In the genomic region with DNA sequence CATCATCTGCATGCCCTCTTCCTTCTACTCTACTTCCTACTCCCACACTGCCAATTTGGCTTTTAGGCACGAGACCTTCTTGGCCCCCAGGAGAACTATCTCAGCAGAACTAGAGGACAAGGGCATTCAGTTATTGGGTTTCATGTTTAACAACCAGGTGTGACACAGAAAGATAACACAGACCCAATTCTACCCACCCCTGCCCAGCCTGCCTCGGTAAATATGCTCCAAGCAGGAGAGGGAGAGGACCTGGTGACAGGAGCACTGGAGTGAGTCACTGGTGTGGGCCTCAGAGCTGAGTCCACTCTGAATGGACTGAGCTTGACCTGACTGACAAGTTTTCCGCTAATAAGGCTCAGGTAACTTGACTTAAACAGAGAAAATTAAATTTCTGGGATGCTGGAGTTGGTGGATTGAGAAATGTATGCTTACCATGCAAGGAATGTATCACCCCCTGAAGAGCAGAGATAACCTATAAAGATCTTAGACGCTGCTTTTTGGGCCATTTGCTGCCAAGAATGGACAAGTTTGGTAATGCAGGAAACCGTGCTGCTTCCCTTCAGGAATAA, we compare ENCODE assay signal across 1 cellular context.
TF ChIP-seq lines count a peak whose summit lies in the region.

No MANE protein-coding gene starts in this region.

TF ChIP-seq in HepG2, 621 proteins besides CTCF, POLR2A, EP300 and RAD21 (continued from another document and continues in another):
- TF ChIP-seq, protein P1, sequence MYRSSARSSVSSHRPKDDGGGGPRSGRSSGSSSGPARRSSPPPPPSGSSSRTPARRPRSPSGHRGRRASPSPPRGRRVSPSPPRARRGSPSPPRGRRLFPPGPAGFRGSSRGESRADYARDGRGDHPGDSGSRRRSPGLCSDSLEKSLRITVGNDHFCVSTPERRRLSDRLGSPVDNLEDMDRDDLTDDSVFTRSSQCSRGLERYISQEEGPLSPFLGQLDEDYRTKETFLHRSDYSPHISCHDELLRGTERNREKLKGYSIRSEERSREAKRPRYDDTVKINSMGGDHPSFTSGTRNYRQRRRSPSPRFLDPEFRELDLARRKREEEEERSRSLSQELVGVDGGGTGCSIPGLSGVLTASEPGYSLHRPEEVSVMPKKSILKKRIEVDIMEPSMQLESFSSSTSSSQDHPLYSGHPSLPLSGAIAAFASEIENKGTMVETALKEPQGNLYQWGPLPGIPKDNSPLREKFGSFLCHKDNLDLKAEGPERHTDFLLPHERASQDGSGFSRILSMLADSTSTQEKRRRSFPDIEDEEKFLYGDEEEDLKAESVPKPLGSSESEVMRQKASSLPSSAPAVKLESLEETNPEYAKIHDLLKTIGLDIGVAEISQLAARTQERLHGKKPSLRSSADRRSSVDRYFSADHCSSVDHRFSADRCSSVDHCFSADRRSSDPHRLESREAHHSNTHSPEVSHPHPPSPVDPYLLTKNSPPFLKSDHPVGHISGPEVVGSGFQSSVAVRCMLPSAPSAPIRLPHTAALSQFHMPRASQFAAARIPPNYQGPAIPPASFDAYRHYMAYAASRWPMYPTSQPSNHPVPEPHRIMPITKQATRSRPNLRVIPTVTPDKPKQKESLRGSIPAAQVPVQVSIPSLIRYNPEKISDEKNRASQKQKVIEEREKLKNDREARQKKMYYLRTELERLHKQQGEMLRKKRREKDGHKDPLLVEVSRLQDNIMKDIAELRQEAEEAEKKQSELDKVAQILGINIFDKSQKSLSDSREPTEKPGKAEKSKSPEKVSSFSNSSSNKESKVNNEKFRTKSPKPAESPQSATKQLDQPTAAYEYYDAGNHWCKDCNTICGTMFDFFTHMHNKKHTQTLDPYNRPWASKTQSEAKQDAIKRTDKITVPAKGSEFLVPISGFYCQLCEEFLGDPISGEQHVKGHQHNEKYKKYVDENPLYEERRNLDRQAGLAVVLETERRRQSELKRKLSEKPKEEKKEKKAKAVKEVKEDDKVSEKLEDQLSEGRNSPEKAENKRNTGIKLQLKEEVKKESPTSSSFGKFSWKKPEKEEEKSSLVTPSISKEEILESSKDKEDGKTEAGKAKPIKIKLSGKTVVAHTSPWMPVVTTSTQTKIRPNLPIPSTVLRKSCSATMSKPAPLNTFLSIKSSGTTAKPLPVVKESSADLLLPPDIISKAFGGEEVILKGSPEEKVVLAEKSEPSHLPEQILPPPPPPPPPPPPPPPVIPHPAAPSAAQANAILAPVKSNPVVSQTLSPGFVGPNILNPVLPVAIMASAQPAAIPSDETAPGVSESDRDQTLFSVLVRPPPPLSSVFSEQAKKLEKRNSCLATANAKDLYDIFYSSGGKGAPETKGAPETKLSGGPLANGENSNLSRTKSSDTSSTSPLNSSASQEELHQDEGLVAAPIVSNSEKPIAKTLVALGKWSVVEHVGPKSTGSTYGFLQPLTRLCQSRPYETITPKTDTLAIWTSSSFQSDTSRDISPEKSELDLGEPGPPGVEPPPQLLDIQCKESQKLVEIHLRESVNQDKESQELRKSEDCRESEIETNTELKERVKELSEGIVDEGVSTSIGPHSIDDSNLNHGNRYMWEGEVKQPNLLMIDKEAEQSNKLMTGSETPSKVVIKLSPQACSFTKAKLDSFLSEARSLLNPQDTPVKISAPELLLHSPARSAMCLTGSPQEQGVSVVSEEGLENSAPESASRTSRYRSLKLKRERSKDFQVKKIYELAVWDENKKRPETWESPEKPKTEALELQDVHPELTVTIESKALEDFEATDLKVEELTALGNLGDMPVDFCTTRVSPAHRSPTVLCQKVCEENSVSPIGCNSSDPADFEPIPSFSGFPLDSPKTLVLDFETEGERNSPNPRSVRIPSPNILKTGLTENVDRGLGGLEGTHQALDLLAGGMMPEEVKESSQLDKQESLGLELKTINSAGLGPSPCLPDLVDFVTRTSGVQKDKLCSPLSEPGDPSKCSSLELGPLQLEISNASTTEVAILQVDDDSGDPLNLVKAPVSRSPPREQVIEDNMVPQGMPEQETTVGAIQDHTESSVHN (CRISPR knock-in tag; IDR thresholded peaks at IDR 0.05), result no peak
- no peak for TF ChIP-seq ZNF34 (CRISPR knock-in tag; IDR thresholded peaks at IDR 0.05; ENCODE audit: borderline replicate concordance)
- no peak for TF ChIP-seq CBX1 (IDR thresholded peaks at IDR 0.05; ENCODE audit: low read depth)
- TF ChIP-seq, protein P2, sequence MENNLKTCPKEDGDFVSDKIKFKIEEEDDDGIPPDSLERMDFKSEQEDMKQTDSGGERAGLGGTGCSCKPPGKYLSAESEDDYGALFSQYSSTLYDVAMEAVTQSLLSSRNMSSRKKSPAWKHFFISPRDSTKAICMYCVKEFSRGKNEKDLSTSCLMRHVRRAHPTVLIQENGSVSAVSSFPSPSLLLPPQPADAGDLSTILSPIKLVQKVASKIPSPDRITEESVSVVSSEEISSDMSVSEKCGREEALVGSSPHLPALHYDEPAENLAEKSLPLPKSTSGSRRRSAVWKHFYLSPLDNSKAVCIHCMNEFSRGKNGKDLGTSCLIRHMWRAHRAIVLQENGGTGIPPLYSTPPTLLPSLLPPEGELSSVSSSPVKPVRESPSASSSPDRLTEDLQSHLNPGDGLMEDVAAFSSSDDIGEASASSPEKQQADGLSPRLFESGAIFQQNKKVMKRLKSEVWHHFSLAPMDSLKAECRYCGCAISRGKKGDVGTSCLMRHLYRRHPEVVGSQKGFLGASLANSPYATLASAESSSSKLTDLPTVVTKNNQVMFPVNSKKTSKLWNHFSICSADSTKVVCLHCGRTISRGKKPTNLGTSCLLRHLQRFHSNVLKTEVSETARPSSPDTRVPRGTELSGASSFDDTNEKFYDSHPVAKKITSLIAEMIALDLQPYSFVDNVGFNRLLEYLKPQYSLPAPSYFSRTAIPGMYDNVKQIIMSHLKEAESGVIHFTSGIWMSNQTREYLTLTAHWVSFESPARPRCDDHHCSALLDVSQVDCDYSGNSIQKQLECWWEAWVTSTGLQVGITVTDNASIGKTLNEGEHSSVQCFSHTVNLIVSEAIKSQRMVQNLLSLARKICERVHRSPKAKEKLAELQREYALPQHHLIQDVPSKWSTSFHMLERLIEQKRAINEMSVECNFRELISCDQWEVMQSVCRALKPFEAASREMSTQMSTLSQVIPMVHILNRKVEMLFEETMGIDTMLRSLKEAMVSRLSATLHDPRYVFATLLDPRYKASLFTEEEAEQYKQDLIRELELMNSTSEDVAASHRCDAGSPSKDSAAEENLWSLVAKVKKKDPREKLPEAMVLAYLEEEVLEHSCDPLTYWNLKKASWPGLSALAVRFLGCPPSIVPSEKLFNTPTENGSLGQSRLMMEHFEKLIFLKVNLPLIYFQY (CRISPR knock-in tag; IDR thresholded peaks at IDR 0.05; ENCODE audit: borderline replicate concordance), result no peak
- no peak for TF ChIP-seq IKZF4 (CRISPR knock-in tag; IDR thresholded peaks at IDR 0.05; ENCODE audit: borderline replicate concordance, low read depth, not compliant biosample characterization)
- TF ChIP-seq NR2F6 (IDR thresholded peaks at IDR 0.05), result no peak
- TF ChIP-seq NR2F6 (CRISPR knock-in tag; IDR thresholded peaks at IDR 0.05), result peak; percentile 25; the same call in 1 of the 2 replicates
- no peak for TF ChIP-seq ZNF609 (CRISPR knock-in tag; IDR thresholded peaks at IDR 0.05; ENCODE audit: borderline replicate concordance)
- TF ChIP-seq NFRKB (IDR thresholded peaks at IDR 0.05), result no peak
- TF ChIP-seq REPIN1 (CRISPR knock-in tag; IDR thresholded peaks at IDR 0.05; ENCODE audit: borderline replicate concordance, low read depth), result no peak
- TF ChIP-seq, protein P3, sequence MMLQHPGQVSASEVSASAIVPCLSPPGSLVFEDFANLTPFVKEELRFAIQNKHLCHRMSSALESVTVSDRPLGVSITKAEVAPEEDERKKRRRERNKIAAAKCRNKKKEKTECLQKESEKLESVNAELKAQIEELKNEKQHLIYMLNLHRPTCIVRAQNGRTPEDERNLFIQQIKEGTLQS (CRISPR knock-in tag; IDR thresholded peaks at IDR 0.05), result 0 out of 2 replicates have a peak, but pooled peaks have one; percentile 37
- TF ChIP-seq POGZ (CRISPR knock-in tag; IDR thresholded peaks at IDR 0.05), result 0 out of 2 replicates have a peak, but pooled peaks have one; percentile 14
- no peak for TF ChIP-seq SOX6 (IDR thresholded peaks at IDR 0.05)
- 0 out of 2 replicates have a peak, but pooled peaks have one; percentile 14 for TF ChIP-seq SOX6 (CRISPR knock-in tag; IDR thresholded peaks at IDR 0.05)
- no peak for TF ChIP-seq ZBTB1 (CRISPR knock-in tag; IDR thresholded peaks at IDR 0.05; ENCODE audit: borderline replicate concordance)
- TF ChIP-seq ZC3H13 (CRISPR knock-in tag; IDR thresholded peaks at IDR 0.05), result no peak
- no peak for TF ChIP-seq ZNF460 (CRISPR knock-in tag; IDR thresholded peaks at IDR 0.05; ENCODE audit: borderline replicate concordance)
- 0 out of 2 replicates have a peak, but pooled peaks have one; percentile 30 for TF ChIP-seq KLF11 (CRISPR knock-in tag; IDR thresholded peaks at IDR 0.05)
- TF ChIP-seq, protein P4, sequence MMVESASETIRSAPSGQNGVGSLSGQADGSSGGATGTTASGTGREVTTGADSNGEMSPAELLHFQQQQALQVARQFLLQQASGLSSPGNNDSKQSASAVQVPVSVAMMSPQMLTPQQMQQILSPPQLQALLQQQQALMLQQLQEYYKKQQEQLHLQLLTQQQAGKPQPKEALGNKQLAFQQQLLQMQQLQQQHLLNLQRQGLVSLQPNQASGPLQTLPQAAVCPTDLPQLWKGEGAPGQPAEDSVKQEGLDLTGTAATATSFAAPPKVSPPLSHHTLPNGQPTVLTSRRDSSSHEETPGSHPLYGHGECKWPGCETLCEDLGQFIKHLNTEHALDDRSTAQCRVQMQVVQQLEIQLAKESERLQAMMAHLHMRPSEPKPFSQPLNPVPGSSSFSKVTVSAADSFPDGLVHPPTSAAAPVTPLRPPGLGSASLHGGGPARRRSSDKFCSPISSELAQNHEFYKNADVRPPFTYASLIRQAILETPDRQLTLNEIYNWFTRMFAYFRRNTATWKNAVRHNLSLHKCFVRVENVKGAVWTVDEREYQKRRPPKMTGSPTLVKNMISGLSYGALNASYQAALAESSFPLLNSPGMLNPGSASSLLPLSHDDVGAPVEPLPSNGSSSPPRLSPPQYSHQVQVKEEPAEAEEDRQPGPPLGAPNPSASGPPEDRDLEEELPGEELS (CRISPR knock-in tag; IDR thresholded peaks at IDR 0.05), result peak; percentile 27; the same call in 1 of the 2 replicates
- no peak for TF ChIP-seq XBP1 (CRISPR knock-in tag; IDR thresholded peaks at IDR 0.05)
- TF ChIP-seq, protein P5, sequence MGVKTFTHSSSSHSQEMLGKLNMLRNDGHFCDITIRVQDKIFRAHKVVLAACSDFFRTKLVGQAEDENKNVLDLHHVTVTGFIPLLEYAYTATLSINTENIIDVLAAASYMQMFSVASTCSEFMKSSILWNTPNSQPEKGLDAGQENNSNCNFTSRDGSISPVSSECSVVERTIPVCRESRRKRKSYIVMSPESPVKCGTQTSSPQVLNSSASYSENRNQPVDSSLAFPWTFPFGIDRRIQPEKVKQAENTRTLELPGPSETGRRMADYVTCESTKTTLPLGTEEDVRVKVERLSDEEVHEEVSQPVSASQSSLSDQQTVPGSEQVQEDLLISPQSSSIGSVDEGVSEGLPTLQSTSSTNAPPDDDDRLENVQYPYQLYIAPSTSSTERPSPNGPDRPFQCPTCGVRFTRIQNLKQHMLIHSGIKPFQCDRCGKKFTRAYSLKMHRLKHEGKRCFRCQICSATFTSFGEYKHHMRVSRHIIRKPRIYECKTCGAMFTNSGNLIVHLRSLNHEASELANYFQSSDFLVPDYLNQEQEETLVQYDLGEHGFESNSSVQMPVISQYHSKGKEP (CRISPR knock-in tag; IDR thresholded peaks at IDR 0.05), result no peak
- TF ChIP-seq, protein P6, sequence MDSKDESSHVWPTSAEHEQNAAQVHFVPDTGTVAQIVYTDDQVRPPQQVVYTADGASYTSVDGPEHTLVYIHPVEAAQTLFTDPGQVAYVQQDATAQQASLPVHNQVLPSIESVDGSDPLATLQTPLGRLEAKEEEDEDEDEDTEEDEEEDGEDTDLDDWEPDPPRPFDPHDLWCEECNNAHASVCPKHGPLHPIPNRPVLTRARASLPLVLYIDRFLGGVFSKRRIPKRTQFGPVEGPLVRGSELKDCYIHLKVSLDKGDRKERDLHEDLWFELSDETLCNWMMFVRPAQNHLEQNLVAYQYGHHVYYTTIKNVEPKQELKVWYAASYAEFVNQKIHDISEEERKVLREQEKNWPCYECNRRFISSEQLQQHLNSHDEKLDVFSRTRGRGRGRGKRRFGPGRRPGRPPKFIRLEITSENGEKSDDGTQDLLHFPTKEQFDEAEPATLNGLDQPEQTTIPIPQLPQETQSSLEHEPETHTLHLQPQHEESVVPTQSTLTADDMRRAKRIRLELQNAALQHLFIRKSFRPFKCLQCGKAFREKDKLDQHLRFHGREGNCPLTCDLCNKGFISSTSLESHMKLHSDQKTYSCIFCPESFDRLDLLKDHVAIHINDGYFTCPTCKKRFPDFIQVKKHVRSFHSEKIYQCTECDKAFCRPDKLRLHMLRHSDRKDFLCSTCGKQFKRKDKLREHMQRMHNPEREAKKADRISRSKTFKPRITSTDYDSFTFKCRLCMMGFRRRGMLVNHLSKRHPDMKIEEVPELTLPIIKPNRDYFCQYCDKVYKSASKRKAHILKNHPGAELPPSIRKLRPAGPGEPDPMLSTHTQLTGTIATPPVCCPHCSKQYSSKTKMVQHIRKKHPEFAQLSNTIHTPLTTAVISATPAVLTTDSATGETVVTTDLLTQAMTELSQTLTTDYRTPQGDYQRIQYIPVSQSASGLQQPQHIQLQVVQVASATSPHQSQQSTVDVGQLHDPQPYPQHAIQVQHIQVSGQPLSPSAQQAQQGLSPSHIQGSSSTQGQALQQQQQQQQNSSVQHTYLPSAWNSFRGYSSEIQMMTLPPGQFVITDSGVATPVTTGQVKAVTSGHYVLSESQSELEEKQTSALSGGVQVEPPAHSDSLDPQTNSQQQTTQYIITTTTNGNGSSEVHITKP (CRISPR knock-in tag; IDR thresholded peaks at IDR 0.05; ENCODE audit: low read depth), result no peak
- TF ChIP-seq ZNF207 (IDR thresholded peaks at IDR 0.05; ENCODE audit: borderline replicate concordance), result no peak
- no peak for TF ChIP-seq PHF21A (CRISPR knock-in tag; IDR thresholded peaks at IDR 0.05)
- no peak for TF ChIP-seq CCAR2 (optimal IDR thresholded peaks at IDR 0.05; ENCODE audit: low read depth, low read length)
